Comparison of ENCODE assay signal across 8 cellular contexts in the genomic region with DNA sequence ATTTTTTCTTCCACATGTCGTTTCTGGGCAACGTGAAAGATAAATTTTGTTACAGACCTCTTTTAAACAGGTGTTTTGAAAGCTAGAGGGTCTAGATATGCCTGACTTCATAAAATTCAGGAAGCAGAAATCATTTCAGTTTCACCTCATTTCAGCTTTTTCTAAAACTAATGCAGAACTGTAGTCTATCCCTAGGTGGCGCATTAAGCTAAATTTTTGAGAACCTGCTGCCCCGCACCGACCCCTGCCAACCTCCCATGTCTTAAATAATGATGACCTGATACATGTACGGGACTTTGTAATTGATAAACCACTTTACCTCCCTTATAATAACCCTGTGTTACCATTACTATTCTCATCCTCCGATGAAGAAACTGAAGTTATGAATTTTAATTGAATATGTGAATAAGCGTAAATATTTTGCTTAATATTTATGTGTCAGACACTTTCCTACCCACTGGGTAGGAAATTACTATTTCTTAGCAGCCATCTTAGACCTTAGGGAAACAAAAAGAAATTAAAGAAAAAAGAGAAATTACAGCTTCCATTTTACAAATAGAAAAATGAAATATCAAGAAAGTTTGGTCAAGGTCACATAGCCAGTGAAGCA.
DNase-seq lines count a peak whose midpoint lies in the region; ATAC-seq, FAIRE-seq and TF ChIP-seq lines count a peak whose summit lies in the region.

No MANE protein-coding gene starts in this region.

- no peak overlapping the region for H4K8ac ChIP-seq in mesenchymal stem cell (ENCODE audit: low read length)

- BruUV-seq in Panc1 (replicated peaks; lab: Mats Ljungman, UMichigan) = no TSS peak

- no peak overlapping the region for H2BK15ac ChIP-seq in mesenchymal stem cell (ENCODE audit: low read depth, poor library complexity, severe bottlenecking)

- no peak overlapping the region for H2AFZ ChIP-seq in mesenchymal stem cell (ENCODE audit: low read depth, low read length)

- H3K14ac ChIP-seq in mesenchymal stem cell (ENCODE audit: low read length in 2 of 2) = no peak overlapping the region

- H3K36me3 ChIP-seq in Panc1 (ENCODE audit: control insufficient read depth, insufficient read depth, low read length) (no peaks in the 10 kb centered on the region), colonic mucosa (no peaks in the 10 kb centered on the region), mesenchymal stem cell (ENCODE audit: control insufficient read depth in 1 of 2, insufficient read depth in 2 of 2, low read depth in 1 of 2, low read length in 2 of 2) (no peaks in the 10 kb centered on the region)

- H2AK5ac ChIP-seq in mesenchymal stem cell (ENCODE audit: low read length, severe bottlenecking) = no peak overlapping the region

- in situ Hi-C loops in Panc1 (cut with HindIII; ENCODE audit: low pct_unique_long_range_greater_than_20kb, low sequenced_read_pairs) = no loop called here

- H3K18ac ChIP-seq in mesenchymal stem cell (ENCODE audit: low read depth in 1 of 2, low read length in 2 of 2) = no peak overlapping the region

- no peak for FAIRE-seq in HTR-8/SVneo (lab: Jason Lieb, UNC)

- intact Hi-C loops in Panc1 (cut with micrococcal nuclease; ENCODE audit: unreplicated experiment) = loop anchor here (2.0 kb wide), 1 partner anchor 90 kb away; no protein-coding TSS in a partner anchor
- intact Hi-C loops in colonic mucosa (cut with DNase I) = loop anchor here (5.0 kb wide), 1 partner anchor 84 kb away; no protein-coding TSS in a partner anchor

- 0% methylated on average over 3 of the region's 8 CpGs for WGBS in mesenchymal stem cell

- POLR2A ChIA-PET in Panc1 (lab: Charles Lee) = interaction anchor here (0.6 to 0.8 kb wide), 3 partner anchors 61 to 152 kb away, joined by 3 to 15 read pairs (median 10); no protein-coding TSS in a partner anchor

- no peak overlapping the region for H3K23ac ChIP-seq in mesenchymal stem cell (ENCODE audit: low read length in 2 of 2)

- H4K91ac ChIP-seq in mesenchymal stem cell (ENCODE audit: low read length) = no peak overlapping the region

- no peak overlapping the region for H3K4me3 ChIP-seq in Panc1 (ENCODE audit: low read depth in 2 of 2, low read length in 2 of 2)
- H3K4me3 ChIP-seq in colonic mucosa = no peak overlapping the region
- no peak overlapping the region for H3K4me3 ChIP-seq in mesenchymal stem cell (ENCODE audit: insufficient read depth in 1 of 2, low read depth in 1 of 2, low read length in 2 of 2)

- H3K4me1 ChIP-seq in Panc1 (ENCODE audit: control insufficient read depth, insufficient read depth, low read length) (no peaks in the 10 kb centered on the region), colonic mucosa (peaks cover 3% of the 10 kb centered on the region), mesenchymal stem cell (ENCODE audit: control insufficient read depth, insufficient read depth, low read depth, low read length) (no peaks in the 10 kb centered on the region)

- no peak overlapping the region for H3K4ac ChIP-seq in mesenchymal stem cell (ENCODE audit: low read depth in 1 of 2, low read length in 2 of 2)

- no peak overlapping the region for H3K4me2 ChIP-seq in mesenchymal stem cell (ENCODE audit: low read length, poor library complexity, severe bottlenecking)

- ATAC-seq in Panc1 = no peak
- no peak for ATAC-seq in GM21825 (IDR thresholded peaks at IDR 0.05; ENCODE audit: unreplicated experiment)
- no peak for ATAC-seq in GM21526 (IDR thresholded peaks at IDR 0.05; ENCODE audit: low FRiP score, unreplicated experiment)

- DNase-seq in NCI-H1436 (lab: John Stamatoyannopoulos, UW) = peak; percentile 52
- DNase-seq in NCI-H1436 treated with DMSO at 0.1 percent for 48 hours (lab: John Stamatoyannopoulos, UW) = no peak
- DNase-seq in HTR-8/SVneo (ENCODE audit: insufficient read length, low spot score) = peak; percentile 38
- DNase-seq in Panc1 (ENCODE audit: low read depth, low spot score) = no peak
- DNase-seq in colonic mucosa = no peak
- peak; percentile 36 for DNase-seq in mesenchymal stem cell

- CTCF ChIA-PET in Panc1 (lab: Charles Lee) = interaction anchor here (0.6 to 1.9 kb wide), 7 partner anchors 66 to 358 kb away, joined by 3 to 15 read pairs (median 3); no protein-coding TSS in a partner anchor

- H3K9ac ChIP-seq in colonic mucosa (ENCODE audit: low read depth in 2 of 2, low read length in 2 of 2) = peak overlapping the region in 1 of 2 donors; percentile 54
- H3K9ac ChIP-seq in mesenchymal stem cell (ENCODE audit: low read length) = peak overlapping the region; percentile 41

- no peaks in the 10 kb centered on the region for H3K27me3 ChIP-seq in Panc1 (ENCODE audit: control insufficient read depth, insufficient read depth, low read length)
- H3K27me3 ChIP-seq in colonic mucosa = no peaks in the 10 kb centered on the region
- peaks cover 0 to 19% of the 10 kb centered on the region in 2 experiments for H3K27me3 ChIP-seq in mesenchymal stem cell (ENCODE audit: control insufficient read depth in 1 of 2, insufficient read depth in 1 of 2, low read length in 2 of 2)

- H2BK5ac ChIP-seq in mesenchymal stem cell (ENCODE audit: low read depth, low read length, poor library complexity, severe bottlenecking) = no peak overlapping the region

- no peaks in the 10 kb centered on the region for H3K79me1 ChIP-seq in mesenchymal stem cell (replicated peaks; ENCODE audit: low read length, poor library complexity, severe bottlenecking)

- H3K27ac ChIP-seq in Panc1 (ENCODE audit: low read length) (no peak overlapping the region), colonic mucosa (peak overlapping the region; percentile 77), mesenchymal stem cell (ENCODE audit: low read length, poor library complexity, severe bottlenecking) (no peak overlapping the region)

- no peak overlapping the region for H2BK120ac ChIP-seq in mesenchymal stem cell (ENCODE audit: low read depth, low read length)

- no peak overlapping the region for H2BK12ac ChIP-seq in mesenchymal stem cell (ENCODE audit: low read length in 2 of 2)

- TF ChIP-seq CTCF in Panc1 (IDR thresholded peaks at IDR 0.05) (peak; percentile 82), colonic mucosa (IDR thresholded peaks at IDR 0.05) (peak; percentile 60)

- no peaks in the 10 kb centered on the region for H3K9me3 ChIP-seq in Panc1 (ENCODE audit: control insufficient read depth, insufficient read depth, low read depth, low read length)
- no peaks in the 10 kb centered on the region for H3K9me3 ChIP-seq in colonic mucosa
- no peaks in the 10 kb centered on the region for H3K9me3 ChIP-seq in mesenchymal stem cell (ENCODE audit: control insufficient read depth, low read length)

Comparison
In these comparisons a context has a peak if more than half of its experiments do, and no peak if none do; other contexts are left out.
1. DNase-seq: peak in NCI-H1436 (single experiment), HTR-8/SVneo (single experiment) and mesenchymal stem cell (single experiment); none in NCI-H1436 treated with DMSO at 0.1 percent for 48 hours (single experiment), Panc1 (single experiment) and colonic mucosa (single experiment).